ENCODE assay signal across 20 cellular contexts in the genomic region with DNA sequence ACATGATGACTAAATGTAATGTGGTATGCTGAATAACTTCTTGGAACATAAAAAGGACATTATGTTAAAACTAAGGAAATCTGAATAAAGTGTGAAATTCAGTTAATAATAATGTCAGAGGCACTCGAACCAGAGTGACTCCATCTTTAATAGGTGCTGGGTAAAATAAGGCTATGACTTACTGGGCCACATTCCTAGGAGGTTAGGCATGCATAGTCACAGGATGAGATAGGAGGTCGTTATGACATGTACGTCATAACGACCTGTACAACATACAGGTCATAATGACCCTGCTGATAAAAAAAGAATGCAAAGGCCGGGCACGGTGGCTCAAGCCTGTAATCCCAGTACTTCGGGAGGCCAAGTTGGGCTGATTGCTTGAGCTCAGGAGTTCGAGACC. TPM values are rescaled to one million over a fixed set of nuclear protein-coding genes. Genes with fewer than 3 reads are reported as not detected.
DNase-seq lines count a peak whose midpoint lies in the region; ATAC-seq, FAIRE-seq and TF ChIP-seq lines count a peak whose summit lies in the region.
"Had no signal": no experiment of that assay in that cellular context is flagged by ENCODE, and none has a peak within 500 bp of the region (broad histone marks: within the 10 kb centered on the region; RNA-seq: fewer than 3 reads in every experiment).

No MANE protein-coding gene starts in this region.

- no peaks in the 10 kb centered on the region for H3K36me3 ChIP-seq in hepatocyte (replicated peaks; ENCODE audit: insufficient read depth, low read depth)
- no peaks in the 10 kb centered on the region for H3K36me3 ChIP-seq in naive thymus-derived CD4-positive, alpha-beta T cell (ENCODE audit: control insufficient read depth in 2 of 3, insufficient read depth in 3 of 3, low read length in 3 of 3)
- H3K36me3 ChIP-seq: gastroesophageal sphincter, MG63 had no signal

- H3K36me3 Mint-ChIP-seq in naive thymus-derived CD4-positive, alpha-beta T cell = no peaks in the 10 kb centered on the region
- H3K36me3 Mint-ChIP-seq: activated CD4-positive, alpha-beta memory T cell treated with anti-CD3 and anti-CD28 coated beads for 36 hours; activated naive CD8-positive, alpha-beta T cell treated with anti-CD3 and anti-CD28 coated beads, Interleukin-2, amount 10 ng/mL, durations not matched to agents 7 days and 5 days; CD14-positive monocyte; immature natural killer cell; mesothelial cell of epicardium had no signal

- no peak for FAIRE-seq in GM12892 (lab: Jason Lieb, UNC)

- in situ Hi-C loops in G401 (cut with HindIII; ENCODE audit: low sequenced_read_pairs) = no loop called here

- H3K27ac Mint-ChIP-seq in naive thymus-derived CD4-positive, alpha-beta T cell = no peak overlapping the region
- H3K27ac Mint-ChIP-seq: activated CD4-positive, alpha-beta memory T cell treated with anti-CD3 and anti-CD28 coated beads for 36 hours; activated naive CD8-positive, alpha-beta T cell treated with anti-CD3 and anti-CD28 coated beads, Interleukin-2, amount 10 ng/mL, durations not matched to agents 7 days and 5 days; CD14-positive monocyte; immature natural killer cell; mesothelial cell of epicardium had no signal

- WGBS in hepatocyte (ENCODE audit: low lambda C conversion rate, missing lambda C conversion rate) = 68% methylated on average over 8 of the region's 8 CpGs

- H3K4me3 Mint-ChIP-seq in naive thymus-derived CD4-positive, alpha-beta T cell = no peak overlapping the region
- H3K4me3 Mint-ChIP-seq: activated CD4-positive, alpha-beta memory T cell treated with anti-CD3 and anti-CD28 coated beads for 36 hours; activated naive CD8-positive, alpha-beta T cell treated with anti-CD3 and anti-CD28 coated beads, Interleukin-2, amount 10 ng/mL, durations not matched to agents 7 days and 5 days; activated T-cell treated with anti-CD3 and anti-CD28 coated beads, Interleukin-2, amount 50 U/mL, for 4 hours; CD14-positive monocyte; effector memory CD8-positive, alpha-beta T cell; mesothelial cell of epicardium had no signal

- no peak for ATAC-seq in naive thymus-derived CD4-positive, alpha-beta T cell

- no peaks in the 10 kb centered on the region for H3K9me2 ChIP-seq in hepatocyte (replicated peaks; ENCODE audit: insufficient read depth)

- CTCF ChIA-PET in naive thymus-derived CD4-positive, alpha-beta T cell (lab: Charles Lee) = interaction anchor here (0.6 kb wide), 1 partner anchor 10 kb away, joined by 3 read pairs; no protein-coding TSS in a partner anchor

- no peaks in the 10 kb centered on the region for H3K4me1 ChIP-seq in hepatocyte (ENCODE audit: insufficient read depth)
- H3K4me1 ChIP-seq in naive thymus-derived CD4-positive, alpha-beta T cell (ENCODE audit: control insufficient read depth in 2 of 2, insufficient read depth in 2 of 2, low read length in 2 of 2) = no peaks in the 10 kb centered on the region
- H3K4me1 ChIP-seq: gastroesophageal sphincter had no signal

- H3K4me1 Mint-ChIP-seq in naive thymus-derived CD4-positive, alpha-beta T cell = no peaks in the 10 kb centered on the region
- H3K4me1 Mint-ChIP-seq: activated naive CD8-positive, alpha-beta T cell treated with anti-CD3 and anti-CD28 coated beads, Interleukin-2, amount 10 ng/mL, durations not matched to agents 7 days and 5 days; mesothelial cell of epicardium had no signal

- H3K9me3 ChIP-seq in hepatocyte (ENCODE audit: low read depth) = no peaks in the 10 kb centered on the region
- no peaks in the 10 kb centered on the region for H3K9me3 ChIP-seq in naive thymus-derived CD4-positive, alpha-beta T cell (ENCODE audit: control insufficient read depth in 2 of 3, low read length in 3 of 3)
- H3K9me3 ChIP-seq: gastroesophageal sphincter, MG63 had no signal

- H3K4me3 ChIP-seq in AG10803 (ENCODE audit: low read length) (no peak overlapping the region), hepatocyte (no peak overlapping the region)
- H3K4me3 ChIP-seq in naive thymus-derived CD4-positive, alpha-beta T cell (ENCODE audit: low read length) = no peak overlapping the region
- H3K4me3 ChIP-seq: gastroesophageal sphincter, MG63 had no signal

- H3K27ac ChIP-seq in hepatocyte = no peak overlapping the region
- no peak overlapping the region for H3K27ac ChIP-seq in naive thymus-derived CD4-positive, alpha-beta T cell (ENCODE audit: low read depth, low read length)
- H3K27ac ChIP-seq: gastroesophageal sphincter had no signal

- no peaks in the 10 kb centered on the region for H3K27me3 ChIP-seq in hepatocyte
- no peaks in the 10 kb centered on the region for H3K27me3 ChIP-seq in naive thymus-derived CD4-positive, alpha-beta T cell (ENCODE audit: control insufficient read depth in 2 of 2, insufficient read depth in 2 of 2, low read length in 2 of 2)
- H3K27me3 ChIP-seq: gastroesophageal sphincter, MG63 had no signal

- DNase-seq in AG10803 (ENCODE audit: low read depth) = peak; percentile 30
- peak; percentile 56 for DNase-seq in HS-27A (ENCODE audit: low read depth)
- peak; percentile 65 for DNase-seq in amniotic epithelial cell (ENCODE audit: low read depth)
- peak; percentile 7 for DNase-seq in hepatocyte (ENCODE audit: low spot score)
- no peak for DNase-seq in DMS153 treated with DMSO at 0.1 percent for 48 hours (lab: John Stamatoyannopoulos, UW; ENCODE audit: unreplicated experiment)
- no peak for DNase-seq in GM12892 (ENCODE audit: insufficient read length)
- no peak for DNase-seq in naive thymus-derived CD4-positive, alpha-beta T cell
- DNase-seq in G401 (ENCODE audit: low spot score) = no peak
- DNase-seq: activated naive CD8-positive, alpha-beta T cell treated with anti-CD3 and anti-CD28 coated beads, Interleukin-2, amount 10 ng/mL, durations not matched to agents 7 days and 5 days; activated T-cell treated with anti-CD3 and anti-CD28 coated beads, Interleukin-2, amount 50 U/mL, for 4 hours; GOT3; MG63; NCI-H2029; right cardiac atrium had no signal

- TF ChIP-seq CTCF in AG10803 (conservative IDR thresholded peaks at IDR 0.05; ENCODE audit: low read length) (no peak), hepatocyte (IDR thresholded peaks at IDR 0.05; ENCODE audit: poor library complexity) (no peak)

- no peaks in the 10 kb centered on the region for H4K20me1 ChIP-seq in hepatocyte (ENCODE audit: insufficient read depth, poor library complexity, severe bottlenecking)

- no peaks in the 10 kb centered on the region for H3K27me3 Mint-ChIP-seq in naive thymus-derived CD4-positive, alpha-beta T cell
- H3K27me3 Mint-ChIP-seq: activated CD4-positive, alpha-beta memory T cell treated with anti-CD3 and anti-CD28 coated beads for 36 hours; activated naive CD8-positive, alpha-beta T cell treated with anti-CD3 and anti-CD28 coated beads, Interleukin-2, amount 10 ng/mL, durations not matched to agents 7 days and 5 days; effector memory CD8-positive, alpha-beta T cell had no signal

- no peak overlapping the region for H2AFZ ChIP-seq in hepatocyte

- H3K9me3 Mint-ChIP-seq in naive thymus-derived CD4-positive, alpha-beta T cell = no peaks in the 10 kb centered on the region
- H3K9me3 Mint-ChIP-seq: activated CD4-positive, alpha-beta memory T cell treated with anti-CD3 and anti-CD28 coated beads for 36 hours; activated naive CD8-positive, alpha-beta T cell treated with anti-CD3 and anti-CD28 coated beads, Interleukin-2, amount 10 ng/mL, durations not matched to agents 7 days and 5 days; activated T-cell treated with anti-CD3 and anti-CD28 coated beads, Interleukin-2, amount 50 U/mL, for 4 hours; effector memory CD8-positive, alpha-beta T cell; immature natural killer cell had no signal

- intact Hi-C loops in naive thymus-derived CD4-positive, alpha-beta T cell (cut with micrococcal nuclease) = loop anchor here in 1 of 2 donors (10.0 kb wide), 1 partner anchor 267 kb away; no protein-coding TSS in a partner anchor

- no peak for TF ChIP-seq POLR2A in GM12892 (IDR thresholded peaks at IDR 0.05; ENCODE audit: low read depth, low read length)

- POLR2A ChIA-PET in naive thymus-derived CD4-positive, alpha-beta T cell (lab: Charles Lee) = no interaction called here

- no peak overlapping the region for H3K4me2 ChIP-seq in hepatocyte

- H3K79me2 ChIP-seq in hepatocyte = no peaks in the 10 kb centered on the region

RNA-seq across cellular contexts. Expression of a gene that starts 28.9 kb away (rescaled TPM):
- 5.6 and 10.3 TPM in 2 replicates for total RNA-seq in hepatocyte
- polyA plus RNA-seq in hepatocyte = 4.5 and 4.8 TPM in 2 replicates
- not detected for polyA plus RNA-seq in GM12892 (2012; ENCODE audit: missing spikeins)
- total RNA-seq in naive thymus-derived CD4-positive, alpha-beta T cell = under 1 TPM; 0.05 to 0.32 (median 0.16) TPM
- polyA plus RNA-seq in naive thymus-derived CD4-positive, alpha-beta T cell = not detected
- total RNA-seq in G401 (2014; rRNA removed; shearing (Covaris generic)) = 1.7 and 3.9 TPM in 2 replicates

RNA-seq across cellular contexts. Expression of a gene that starts 36.7 kb away (rescaled TPM):
- 40.2 and 45.5 TPM in 2 replicates for total RNA-seq in hepatocyte
- polyA plus RNA-seq in hepatocyte = 45.5 and 51.3 TPM in 2 replicates
- polyA plus RNA-seq in GM12892 (2012; ENCODE audit: missing spikeins) = 8.1 TPM
- 10 to 100 TPM in 4 of 5 experiments, 1 to 10 TPM in 1; 8.0 to 17.0 (median 14.2) TPM for total RNA-seq in naive thymus-derived CD4-positive, alpha-beta T cell
- 10 to 100 TPM; 15.4 to 17.7 TPM for polyA plus RNA-seq in naive thymus-derived CD4-positive, alpha-beta T cell
- total RNA-seq in G401 (2014; rRNA removed; shearing (Covaris generic)) = 9.4 and 15.7 TPM in 2 replicates

Comparison
In these comparisons a context has a peak if more than half of its experiments do, and no peak if none do; other contexts are left out.
1. DNase-seq: peak in AG10803 (single experiment), HS-27A (single experiment), amniotic epithelial cell (single experiment) and hepatocyte (single experiment); none in DMS153 treated with DMSO at 0.1 percent for 48 hours (single experiment), GM12892 (single experiment), naive thymus-derived CD4-positive, alpha-beta T cell (0 of 9) and G401 (single experiment).